18 cellular contexts compared by ENCODE assay signal in genomic region chr7:109462171-109462570, GRCh38.
DNase-seq lines count a peak whose midpoint lies in the region; ATAC-seq and TF ChIP-seq lines count a peak whose summit lies in the region.
"Had no signal": no experiment of that assay in that cellular context is flagged by ENCODE, and none has a peak within 500 bp of the region (broad histone marks: within the 10 kb centered on the region; RNA-seq: fewer than 3 reads in every experiment).

No MANE protein-coding gene starts in this region.

- no peak overlapping the region for H3K23ac ChIP-seq in IMR-90 (ENCODE audit: low read depth, low read length)

- H3K27me3 Mint-ChIP-seq in neural progenitor cell (ENCODE audit: insufficient read depth, low read depth), result no peaks in the 10 kb centered on the region
- no peaks in the 10 kb centered on the region for H3K27me3 Mint-ChIP-seq in activated T-helper 2 cell treated with anti-CD3 and anti-CD28 coated beads, Interferon-gamma antibody, Interleukin-2, Interleukin-4, amounts not matched to agents 10 μg/mL and 5 μg/mL and 100 μg/mL, durations not matched to agents 14 hours and 24 hours and 36 hours (ENCODE audit: low read depth)
- H3K27me3 Mint-ChIP-seq: B cell; CD4-positive, CD25-positive, alpha-beta regulatory T cell; CD8-positive, alpha-beta memory T cell had no signal

- no peaks in the 10 kb centered on the region for H3K79me1 ChIP-seq in IMR-90 (ENCODE audit: low read depth in 1 of 2, low read length in 2 of 2)

- H2BK120ac ChIP-seq in IMR-90 (ENCODE audit: low read depth, low read length), result no peak overlapping the region

- H3K4me3 ChIP-seq in IMR-90 (ENCODE audit: insufficient read depth, low read depth, low read length) (no peak overlapping the region), SK-N-MC (peak overlapping the region; percentile 21; the same call in 1 of the 2 replicates), neural progenitor cell (no peak overlapping the region)
- H3K4me3 ChIP-seq: BLaER1 treated with 17β-estradiol and CSF1 and Interleukin-3, amounts not matched to agents 10 nM and 100 nM; HAP-1 had no signal

- ATAC-seq in IMR-90 (ENCODE audit: low read depth), result no peak

- H3K56ac ChIP-seq in IMR-90 (ENCODE audit: extremely low read depth, insufficient read depth, low read length), result no peak overlapping the region

- H4K20me1 ChIP-seq in IMR-90 (ENCODE audit: insufficient read depth, low read length) (no peaks in the 10 kb centered on the region), neural progenitor cell (ENCODE audit: low read depth) (no peaks in the 10 kb centered on the region)
- H4K20me1 ChIP-seq: BLaER1 treated with 17β-estradiol and CSF1 and Interleukin-3, amounts not matched to agents 10 nM and 100 nM had no signal

- intact Hi-C loops in IMR-90 (cut with micrococcal nuclease), result no loop called here
- intact Hi-C loops in activated T-helper 2 cell treated with anti-CD3 and anti-CD28 coated beads, Interferon-gamma antibody, Interleukin-2, Interleukin-4, amounts not matched to agents 10 μg/mL and 5 μg/mL and 100 μg/mL, durations not matched to agents 14 hours and 24 hours and 36 hours (cut with micrococcal nuclease), result no loop called here

- dilution Hi-C loops in IMR-90 (cut with HindIII; ENCODE audit: low sequenced_read_pairs, unreplicated experiment), result no loop called here

- H3K4me3 Mint-ChIP-seq in neural progenitor cell, result no peak overlapping the region
- no peak overlapping the region for H3K4me3 Mint-ChIP-seq in activated T-helper 2 cell treated with anti-CD3 and anti-CD28 coated beads, Interferon-gamma antibody, Interleukin-2, Interleukin-4, amounts not matched to agents 10 μg/mL and 5 μg/mL and 100 μg/mL, durations not matched to agents 14 hours and 24 hours and 36 hours (ENCODE audit: low read depth)
- H3K4me3 Mint-ChIP-seq: B cell; CD4-positive, CD25-positive, alpha-beta regulatory T cell; CD8-positive, alpha-beta memory T cell had no signal

- H3K9me3 Mint-ChIP-seq in neural progenitor cell, result no peaks in the 10 kb centered on the region
- no peaks in the 10 kb centered on the region for H3K9me3 Mint-ChIP-seq in activated T-helper 2 cell treated with anti-CD3 and anti-CD28 coated beads, Interferon-gamma antibody, Interleukin-2, Interleukin-4, amounts not matched to agents 10 μg/mL and 5 μg/mL and 100 μg/mL, durations not matched to agents 14 hours and 24 hours and 36 hours

- no peak overlapping the region for H2AK9ac ChIP-seq in IMR-90 (replicated peaks; ENCODE audit: low read depth, low read length, poor library complexity)

- DNase-seq in ELR (ENCODE audit: low read depth) (peak; percentile 17), IMR-90 (no peak), SK-N-MC (ENCODE audit: low read depth, low spot score) (no peak), neural progenitor cell (ENCODE audit: low spot score) (no peak), NCI-H1694 (lab: John Stamatoyannopoulos, UW) (no peak), RWPE1 (ENCODE audit: low spot score) (no peak)
- DNase-seq in activated T-helper 2 cell treated with anti-CD3 and anti-CD28 coated beads, Interferon-gamma antibody, Interleukin-2, Interleukin-4, amounts not matched to agents 10 μg/mL and 5 μg/mL and 100 μg/mL, durations not matched to agents 14 hours and 24 hours and 36 hours (ENCODE audit: low spot score), result no peak
- DNase-seq: CD4-positive, CD25-positive, alpha-beta regulatory T cell; CD8-positive, alpha-beta memory T cell; COR-L47; DMS 273 treated with DMSO at 0.1 percent for 48 hours; DMS53; DND-41; EL had no signal

- no peaks in the 10 kb centered on the region for H3K4me1 Mint-ChIP-seq in neural progenitor cell
- no peaks in the 10 kb centered on the region for H3K4me1 Mint-ChIP-seq in activated T-helper 2 cell treated with anti-CD3 and anti-CD28 coated beads, Interferon-gamma antibody, Interleukin-2, Interleukin-4, amounts not matched to agents 10 μg/mL and 5 μg/mL and 100 μg/mL, durations not matched to agents 14 hours and 24 hours and 36 hours (ENCODE audit: low read depth)
- H3K4me1 Mint-ChIP-seq: B cell; CD4-positive, CD25-positive, alpha-beta regulatory T cell; CD8-positive, alpha-beta memory T cell had no signal

- H3K36me3 ChIP-seq in IMR-90 (ENCODE audit: control insufficient read depth, insufficient read depth, low read length), result no peaks in the 10 kb centered on the region
- H3K36me3 ChIP-seq in SK-N-MC (ENCODE audit: insufficient read depth, low read length), result no peaks in the 10 kb centered on the region
- H3K36me3 ChIP-seq in neural progenitor cell, result no peaks in the 10 kb centered on the region
- H3K36me3 ChIP-seq: BLaER1 treated with 17β-estradiol and CSF1 and Interleukin-3, amounts not matched to agents 10 nM and 100 nM; HAP-1 had no signal

- H4K91ac ChIP-seq in IMR-90 (ENCODE audit: insufficient read depth, low read depth, low read length), result no peak overlapping the region

- no peak for TF ChIP-seq CTCF in IMR-90 (conservative IDR thresholded peaks at IDR 0.05; ENCODE audit: low read depth, low read length)
- TF ChIP-seq CTCF in neural progenitor cell (IDR thresholded peaks at IDR 0.05), result no peak
- no peak for TF ChIP-seq CTCF in RWPE1 (conservative IDR thresholded peaks at IDR 0.05; ENCODE audit: low read depth)

- H2BK5ac ChIP-seq in IMR-90 (ENCODE audit: low read depth, low read length, poor library complexity, severe bottlenecking), result no peak overlapping the region

- H2BK20ac ChIP-seq in IMR-90 (ENCODE audit: low read depth, low read length), result no peak overlapping the region

- no peak overlapping the region for H3K14ac ChIP-seq in IMR-90 (replicated peaks; ENCODE audit: low read depth, low read length)

- no peak overlapping the region for H4K8ac ChIP-seq in IMR-90 (ENCODE audit: low read depth in 2 of 2, low read length in 2 of 2)

- no peak overlapping the region for H3K27ac Mint-ChIP-seq in neural progenitor cell
- H3K27ac Mint-ChIP-seq in activated T-helper 2 cell treated with anti-CD3 and anti-CD28 coated beads, Interferon-gamma antibody, Interleukin-2, Interleukin-4, amounts not matched to agents 10 μg/mL and 5 μg/mL and 100 μg/mL, durations not matched to agents 14 hours and 24 hours and 36 hours, result no peak overlapping the region
- H3K27ac Mint-ChIP-seq: B cell; CD4-positive, CD25-positive, alpha-beta regulatory T cell; CD8-positive, alpha-beta memory T cell had no signal

- POLR2A ChIA-PET in IMR-90 (lab: Charles Lee; ENCODE audit: unreplicated experiment), result no interaction called here
- POLR2A ChIA-PET in RWPE1 (lab: Yijun Ruan, JAX; ENCODE audit: low non-redundant PET), result no interaction called here

- H3K9me1 ChIP-seq in IMR-90 (ENCODE audit: insufficient read depth, low read length), result no peaks in the 10 kb centered on the region

- no peak overlapping the region for H2AK5ac ChIP-seq in IMR-90 (ENCODE audit: low read depth, low read length)

- no peak for TF ChIP-seq RAD21 in IMR-90 (IDR thresholded peaks at IDR 0.05; ENCODE audit: low read length)

- H3K9me3 ChIP-seq in IMR-90 (ENCODE audit: control insufficient read depth, insufficient read depth, low read length) (no peaks in the 10 kb centered on the region), SK-N-MC (ENCODE audit: low read depth, low read length) (no peaks in the 10 kb centered on the region), neural progenitor cell (ENCODE audit: low read depth) (no peaks in the 10 kb centered on the region)
- H3K9me3 ChIP-seq: BLaER1 treated with 17β-estradiol and CSF1 and Interleukin-3, amounts not matched to agents 10 nM and 100 nM; HAP-1 had no signal

- H4K5ac ChIP-seq in IMR-90 (ENCODE audit: low read depth, low read length), result no peak overlapping the region

- no peaks in the 10 kb centered on the region for H3F3A ChIP-seq in neural progenitor cell (ENCODE audit: low read depth)

- no peaks in the 10 kb centered on the region for H3K79me2 ChIP-seq in neural progenitor cell (ENCODE audit: low read depth)

- no peak overlapping the region for H3K4me2 ChIP-seq in IMR-90 (ENCODE audit: low read depth, low read length)
- H3K4me2 ChIP-seq in neural progenitor cell, result no peak overlapping the region
- H3K4me2 ChIP-seq: KMS-11 had no signal

- no peaks in the 10 kb centered on the region for H3K36me3 Mint-ChIP-seq in neural progenitor cell
- no peaks in the 10 kb centered on the region for H3K36me3 Mint-ChIP-seq in activated T-helper 2 cell treated with anti-CD3 and anti-CD28 coated beads, Interferon-gamma antibody, Interleukin-2, Interleukin-4, amounts not matched to agents 10 μg/mL and 5 μg/mL and 100 μg/mL, durations not matched to agents 14 hours and 24 hours and 36 hours (ENCODE audit: low read depth)
- H3K36me3 Mint-ChIP-seq: CD4-positive, CD25-positive, alpha-beta regulatory T cell; CD8-positive, alpha-beta memory T cell had no signal

- H3K27ac ChIP-seq in IMR-90 (ENCODE audit: insufficient read depth, low read length) (no peak overlapping the region), SK-N-MC (no peak overlapping the region), neural progenitor cell (no peak overlapping the region), RWPE1 (no peak overlapping the region)
- H3K27ac ChIP-seq: BLaER1 treated with 17β-estradiol and CSF1 and Interleukin-3, amounts not matched to agents 10 nM and 100 nM; KMS-11 had no signal

- no peak for TF ChIP-seq POLR2A in IMR-90 (IDR thresholded peaks at IDR 0.05; ENCODE audit: low read depth, low read length)

- no peak overlapping the region for H3K4ac ChIP-seq in IMR-90 (ENCODE audit: low read depth, low read length)

- BruUV-seq in IMR-90 (replicated peaks; lab: Mats Ljungman, UMichigan), result no TSS peak

- no peak overlapping the region for H3K9ac ChIP-seq in IMR-90 (ENCODE audit: low read depth, low read length)
- H3K9ac ChIP-seq in SK-N-MC (ENCODE audit: insufficient read length), result no peak overlapping the region
- H3K9ac ChIP-seq in neural progenitor cell, result no peak overlapping the region
- H3K9ac ChIP-seq: BLaER1 treated with 17β-estradiol and CSF1 and Interleukin-3, amounts not matched to agents 10 nM and 100 nM; KMS-11 had no signal

- H2BK15ac ChIP-seq in IMR-90 (ENCODE audit: low read depth, low read length), result no peak overlapping the region

- WGBS in IMR-90 (ENCODE audit: extremely low coverage in 2 of 2, insufficient read length in 1 of 2), 2 experiments, result no CpG with 5 or more reads among the region's 3 CpGs

- H3K18ac ChIP-seq in IMR-90 (ENCODE audit: low read depth, low read length), result no peak overlapping the region

- H3K4me1 ChIP-seq in IMR-90 (ENCODE audit: control insufficient read depth, insufficient read depth, low read length), result no peaks in the 10 kb centered on the region
- H3K4me1 ChIP-seq in neural progenitor cell, result no peaks in the 10 kb centered on the region
- H3K4me1 ChIP-seq: HAP-1 had no signal

- CTCF ChIA-PET in IMR-90 (lab: Yijun Ruan, JAX) (no interaction called here), RWPE1 (lab: Yijun Ruan, JAX) (interaction anchor here (0.6 kb wide), 1 partner anchor 140 kb away, joined by 3 read pairs; no protein-coding TSS in a partner anchor)

- H2AFZ ChIP-seq in IMR-90 (replicated peaks; ENCODE audit: low read length, poor library complexity) (no peak overlapping the region), neural progenitor cell (replicated peaks) (peak overlapping the region; percentile 59)

- in situ Hi-C loops in IMR-90 (cut with MboI; ENCODE audit: low sequenced_read_pairs), result no loop called here

- H3K27me3 ChIP-seq in IMR-90 (ENCODE audit: control insufficient read depth, insufficient read depth, low read length) (no peaks in the 10 kb centered on the region), neural progenitor cell (no peaks in the 10 kb centered on the region)
- H3K27me3 ChIP-seq: BLaER1 treated with 17β-estradiol and CSF1 and Interleukin-3, amounts not matched to agents 10 nM and 100 nM had no signal
